Comparison of ENCODE assay signal across 19 cellular contexts in the genomic region with DNA sequence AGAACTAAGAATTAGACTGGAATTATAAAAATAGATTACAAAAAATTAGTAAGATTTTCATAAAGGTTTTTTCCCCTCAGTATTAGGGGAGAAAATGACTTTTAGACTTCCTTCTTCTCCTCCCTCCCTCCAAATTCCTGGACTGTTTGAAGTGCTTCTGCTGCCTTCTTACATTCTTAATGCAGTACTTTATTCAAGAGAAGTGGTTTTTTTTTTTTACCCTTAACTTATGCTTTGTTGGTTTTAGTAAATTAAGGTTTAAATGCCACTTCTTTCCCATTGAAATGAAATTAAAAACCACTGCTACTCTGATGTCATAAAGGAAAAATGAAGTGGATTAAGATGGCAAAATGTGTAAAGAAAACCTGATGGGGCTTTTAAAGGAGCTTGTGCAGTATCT.
"Had no signal": no experiment of that assay in that cellular context is flagged by ENCODE, and none has a peak within 500 bp of the region (broad histone marks: within the 10 kb centered on the region; RNA-seq: fewer than 3 reads in every experiment).

No MANE protein-coding gene starts in this region.

- H3K27me3 Mint-ChIP-seq: activated CD4-positive, alpha-beta T cell treated with anti-CD3 and anti-CD28 coated beads, Interleukin-2, amount 10 ng/mL, durations not matched to agents 7 days and 5 days; activated naive CD8-positive, alpha-beta T cell treated with anti-CD3 and anti-CD28 coated beads for 36 hours; naive B cell; T-helper 17 cell had no signal

- H3K36me3 Mint-ChIP-seq: WTC11 had no signal

- ATAC-seq: gastrocnemius medialis, heart right ventricle, left colon, T-helper 17 cell, WTC11 had no signal

- H3K9me3 ChIP-seq: breast epithelium, gastrocnemius medialis, heart right ventricle, tibial nerve, vagina had no signal

- H3K4me1 Mint-ChIP-seq: activated CD4-positive, alpha-beta T cell treated with anti-CD3 and anti-CD28 coated beads, Interleukin-2, amount 10 ng/mL, durations not matched to agents 7 days and 5 days; activated naive CD8-positive, alpha-beta T cell treated with anti-CD3 and anti-CD28 coated beads for 36 hours had no signal

- H3K79me2 ChIP-seq: parathyroid adenoma had no signal

- H3K27ac Mint-ChIP-seq: activated CD4-positive, alpha-beta T cell treated with anti-CD3 and anti-CD28 coated beads, Interleukin-2, amount 10 ng/mL, durations not matched to agents 7 days and 5 days; activated naive CD8-positive, alpha-beta T cell treated with anti-CD3 and anti-CD28 coated beads for 36 hours; activated T-helper 1 cell treated with anti-CD3 and anti-CD28 coated beads, Interleukin-12 subunit alpha, Interleukin-12 subunit beta, Interleukin-2, Interleukin-4 antibody, amounts not matched to agents 30 ng/mL and 10 ng/mL and 1 ng/mL, durations not matched to agents 14 hours and 24 hours and 36 hours; T-helper 17 cell; WTC11 had no signal

- H3K27ac ChIP-seq: breast epithelium, epithelial cell of prostate, gastrocnemius medialis, heart right ventricle, parathyroid adenoma, tibial nerve, vagina had no signal

- H3K4me3 Mint-ChIP-seq: activated CD4-positive, alpha-beta T cell treated with anti-CD3 and anti-CD28 coated beads, Interleukin-2, amount 10 ng/mL, durations not matched to agents 7 days and 5 days; activated naive CD8-positive, alpha-beta T cell treated with anti-CD3 and anti-CD28 coated beads for 36 hours; activated T-helper 1 cell treated with anti-CD3 and anti-CD28 coated beads, Interleukin-12 subunit alpha, Interleukin-12 subunit beta, Interleukin-2, Interleukin-4 antibody, amounts not matched to agents 30 ng/mL and 10 ng/mL and 1 ng/mL, durations not matched to agents 14 hours and 24 hours and 36 hours; naive B cell; T-helper 17 cell; WTC11 had no signal

- H3K27me3 ChIP-seq: breast epithelium, gastrocnemius medialis, heart right ventricle, tibial nerve, vagina had no signal

- H3K36me3 ChIP-seq: breast epithelium, gastrocnemius medialis, vagina had no signal

- H2AFZ ChIP-seq: parathyroid adenoma had no signal

- H3K9me3 Mint-ChIP-seq: activated CD4-positive, alpha-beta T cell treated with anti-CD3 and anti-CD28 coated beads, Interleukin-2, amount 10 ng/mL, durations not matched to agents 7 days and 5 days; activated naive CD8-positive, alpha-beta T cell treated with anti-CD3 and anti-CD28 coated beads for 36 hours; activated T-helper 1 cell treated with anti-CD3 and anti-CD28 coated beads, Interleukin-12 subunit alpha, Interleukin-12 subunit beta, Interleukin-2, Interleukin-4 antibody, amounts not matched to agents 30 ng/mL and 10 ng/mL and 1 ng/mL, durations not matched to agents 14 hours and 24 hours and 36 hours; naive B cell; WTC11 had no signal

- H3K4me1 ChIP-seq: breast epithelium, gastrocnemius medialis, parathyroid adenoma had no signal

- H3K9ac ChIP-seq: parathyroid adenoma had no signal

- H3K4me3 ChIP-seq: breast epithelium, gastrocnemius medialis, heart right ventricle, lung, tibial nerve, vagina had no signal

- DNase-seq: activated CD4-positive, alpha-beta T cell treated with anti-CD3 and anti-CD28 coated beads, Interleukin-2, amount 10 ng/mL, durations not matched to agents 7 days and 5 days; activated naive CD8-positive, alpha-beta T cell treated with anti-CD3 and anti-CD28 coated beads for 36 hours; cerebellar nuclear complex; gastrocnemius medialis; heart right ventricle; left colon; naive B cell; stimulated activated CD4-positive, alpha-beta T cell treated with anti-CD3 and anti-CD28 coated beads, Interleukin-4, amount 100 ng/mL, for 1 hour; stimulated activated naive CD4-positive, alpha-beta T cell treated with Interleukin-2 at 50 U/mL for 16 hours; substantia nigra; T-helper 17 cell had no signal
